1 cellular context compared by ENCODE assay signal in the genomic region with DNA sequence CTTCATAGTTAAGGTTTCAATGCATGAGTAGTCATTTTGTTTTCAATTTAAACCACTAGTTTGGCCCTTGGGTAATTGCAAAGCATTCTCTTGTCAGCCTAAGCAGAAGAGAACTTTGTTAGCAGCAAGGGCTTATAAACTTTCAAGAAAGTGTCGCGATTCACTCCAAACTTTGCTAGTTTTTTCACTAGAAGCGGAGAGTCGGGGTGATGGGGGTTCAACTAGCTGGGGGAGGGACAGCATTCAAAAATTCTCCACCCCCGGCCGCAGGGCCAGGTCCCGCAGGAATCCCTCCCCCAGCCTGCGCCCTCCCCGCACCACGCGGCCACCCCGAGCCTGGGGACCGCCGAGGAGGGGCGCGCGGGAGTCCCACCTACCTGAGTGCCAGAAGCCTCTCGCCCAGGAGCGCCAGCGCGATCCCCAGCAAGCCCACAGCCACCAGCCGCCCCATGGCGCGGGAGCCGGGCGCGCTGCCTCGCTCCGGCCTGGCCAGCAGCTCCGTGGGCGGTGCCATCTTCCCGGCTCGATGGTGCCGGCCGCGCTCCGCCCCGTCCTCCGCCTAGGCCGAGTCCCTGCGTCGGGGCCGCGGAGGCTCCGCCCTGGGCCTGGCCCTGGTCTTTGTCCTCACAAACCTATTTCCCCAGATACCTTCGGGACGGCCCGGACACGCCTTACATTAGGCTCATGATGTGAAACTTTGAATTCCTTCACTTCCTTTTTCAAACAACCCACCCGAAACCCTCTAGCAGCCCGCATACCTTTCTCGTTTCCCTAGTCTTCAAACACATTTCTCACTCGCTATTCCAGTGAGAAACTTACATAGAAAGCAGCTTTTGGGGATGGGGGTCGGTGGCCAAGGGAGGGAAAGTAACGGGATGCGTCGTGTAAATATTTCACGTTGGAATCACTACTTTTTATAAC.
A peak's percentile ranks its signal among the peaks of the same experiment; 100 is the strongest.
TF ChIP-seq lines count a peak whose summit lies in the region.

A gene (minus strand): TSS at position 528 of the 921 bp plus-strand sequence. CDS start 77 bp downstream, at position 451.

TF ChIP-seq in K562, 482 proteins besides CTCF, POLR2A, EP300 and RAD21 (continued from another document and continues in another):
- TF ChIP-seq, protein P1, sequence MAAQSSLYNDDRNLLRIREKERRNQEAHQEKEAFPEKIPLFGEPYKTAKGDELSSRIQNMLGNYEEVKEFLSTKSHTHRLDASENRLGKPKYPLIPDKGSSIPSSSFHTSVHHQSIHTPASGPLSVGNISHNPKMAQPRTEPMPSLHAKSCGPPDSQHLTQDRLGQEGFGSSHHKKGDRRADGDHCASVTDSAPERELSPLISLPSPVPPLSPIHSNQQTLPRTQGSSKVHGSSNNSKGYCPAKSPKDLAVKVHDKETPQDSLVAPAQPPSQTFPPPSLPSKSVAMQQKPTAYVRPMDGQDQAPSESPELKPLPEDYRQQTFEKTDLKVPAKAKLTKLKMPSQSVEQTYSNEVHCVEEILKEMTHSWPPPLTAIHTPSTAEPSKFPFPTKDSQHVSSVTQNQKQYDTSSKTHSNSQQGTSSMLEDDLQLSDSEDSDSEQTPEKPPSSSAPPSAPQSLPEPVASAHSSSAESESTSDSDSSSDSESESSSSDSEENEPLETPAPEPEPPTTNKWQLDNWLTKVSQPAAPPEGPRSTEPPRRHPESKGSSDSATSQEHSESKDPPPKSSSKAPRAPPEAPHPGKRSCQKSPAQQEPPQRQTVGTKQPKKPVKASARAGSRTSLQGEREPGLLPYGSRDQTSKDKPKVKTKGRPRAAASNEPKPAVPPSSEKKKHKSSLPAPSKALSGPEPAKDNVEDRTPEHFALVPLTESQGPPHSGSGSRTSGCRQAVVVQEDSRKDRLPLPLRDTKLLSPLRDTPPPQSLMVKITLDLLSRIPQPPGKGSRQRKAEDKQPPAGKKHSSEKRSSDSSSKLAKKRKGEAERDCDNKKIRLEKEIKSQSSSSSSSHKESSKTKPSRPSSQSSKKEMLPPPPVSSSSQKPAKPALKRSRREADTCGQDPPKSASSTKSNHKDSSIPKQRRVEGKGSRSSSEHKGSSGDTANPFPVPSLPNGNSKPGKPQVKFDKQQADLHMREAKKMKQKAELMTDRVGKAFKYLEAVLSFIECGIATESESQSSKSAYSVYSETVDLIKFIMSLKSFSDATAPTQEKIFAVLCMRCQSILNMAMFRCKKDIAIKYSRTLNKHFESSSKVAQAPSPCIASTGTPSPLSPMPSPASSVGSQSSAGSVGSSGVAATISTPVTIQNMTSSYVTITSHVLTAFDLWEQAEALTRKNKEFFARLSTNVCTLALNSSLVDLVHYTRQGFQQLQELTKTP (IDR thresholded peaks at IDR 0.05; ENCODE audit: low read depth in 1 of 2, partially characterized antibody in 2 of 2) = peak in 1 of 2 experiments; percentile 59
- TF ChIP-seq, protein P2, sequence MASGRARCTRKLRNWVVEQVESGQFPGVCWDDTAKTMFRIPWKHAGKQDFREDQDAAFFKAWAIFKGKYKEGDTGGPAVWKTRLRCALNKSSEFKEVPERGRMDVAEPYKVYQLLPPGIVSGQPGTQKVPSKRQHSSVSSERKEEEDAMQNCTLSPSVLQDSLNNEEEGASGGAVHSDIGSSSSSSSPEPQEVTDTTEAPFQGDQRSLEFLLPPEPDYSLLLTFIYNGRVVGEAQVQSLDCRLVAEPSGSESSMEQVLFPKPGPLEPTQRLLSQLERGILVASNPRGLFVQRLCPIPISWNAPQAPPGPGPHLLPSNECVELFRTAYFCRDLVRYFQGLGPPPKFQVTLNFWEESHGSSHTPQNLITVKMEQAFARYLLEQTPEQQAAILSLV (tag; IDR thresholded peaks at IDR 0.05) = no peak
- TF ChIP-seq GATAD2A (IDR thresholded peaks at IDR 0.05) = no peak
- peak; percentile 67 for TF ChIP-seq POLR2B (IDR thresholded peaks at IDR 0.05; ENCODE audit: low read depth, partially characterized antibody)
- peak; percentile 70 for TF ChIP-seq RB1 (IDR thresholded peaks at IDR 0.05; ENCODE audit: low read depth)
- no peak for TF ChIP-seq ATF1 (CRISPR knock-in tag; IDR thresholded peaks at IDR 0.05)
- TF ChIP-seq ATF1 (tag; IDR thresholded peaks at IDR 0.05) = peak; percentile 68; the same call in 1 of the 2 replicates
- peak; percentile 92 for TF ChIP-seq ATF7 (IDR thresholded peaks at IDR 0.05)
- TF ChIP-seq CBFA2T3 (IDR thresholded peaks at IDR 0.05) = 0 out of 2 replicates have a peak, but pooled peaks have one; percentile 7
- TF ChIP-seq, protein P3, sequence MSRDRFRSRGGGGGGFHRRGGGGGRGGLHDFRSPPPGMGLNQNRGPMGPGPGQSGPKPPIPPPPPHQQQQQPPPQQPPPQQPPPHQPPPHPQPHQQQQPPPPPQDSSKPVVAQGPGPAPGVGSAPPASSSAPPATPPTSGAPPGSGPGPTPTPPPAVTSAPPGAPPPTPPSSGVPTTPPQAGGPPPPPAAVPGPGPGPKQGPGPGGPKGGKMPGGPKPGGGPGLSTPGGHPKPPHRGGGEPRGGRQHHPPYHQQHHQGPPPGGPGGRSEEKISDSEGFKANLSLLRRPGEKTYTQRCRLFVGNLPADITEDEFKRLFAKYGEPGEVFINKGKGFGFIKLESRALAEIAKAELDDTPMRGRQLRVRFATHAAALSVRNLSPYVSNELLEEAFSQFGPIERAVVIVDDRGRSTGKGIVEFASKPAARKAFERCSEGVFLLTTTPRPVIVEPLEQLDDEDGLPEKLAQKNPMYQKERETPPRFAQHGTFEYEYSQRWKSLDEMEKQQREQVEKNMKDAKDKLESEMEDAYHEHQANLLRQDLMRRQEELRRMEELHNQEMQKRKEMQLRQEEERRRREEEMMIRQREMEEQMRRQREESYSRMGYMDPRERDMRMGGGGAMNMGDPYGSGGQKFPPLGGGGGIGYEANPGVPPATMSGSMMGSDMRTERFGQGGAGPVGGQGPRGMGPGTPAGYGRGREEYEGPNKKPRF (IDR thresholded peaks at IDR 0.05; ENCODE audit: low read depth, low read length) = no peak
- TF ChIP-seq TARDBP (IDR thresholded peaks at IDR 0.05) = peak; percentile 23; the same call in 1 of the 2 replicates
- TF ChIP-seq COPS2 (conservative IDR thresholded peaks at IDR 0.05) = no peak
- TF ChIP-seq, protein P4, sequence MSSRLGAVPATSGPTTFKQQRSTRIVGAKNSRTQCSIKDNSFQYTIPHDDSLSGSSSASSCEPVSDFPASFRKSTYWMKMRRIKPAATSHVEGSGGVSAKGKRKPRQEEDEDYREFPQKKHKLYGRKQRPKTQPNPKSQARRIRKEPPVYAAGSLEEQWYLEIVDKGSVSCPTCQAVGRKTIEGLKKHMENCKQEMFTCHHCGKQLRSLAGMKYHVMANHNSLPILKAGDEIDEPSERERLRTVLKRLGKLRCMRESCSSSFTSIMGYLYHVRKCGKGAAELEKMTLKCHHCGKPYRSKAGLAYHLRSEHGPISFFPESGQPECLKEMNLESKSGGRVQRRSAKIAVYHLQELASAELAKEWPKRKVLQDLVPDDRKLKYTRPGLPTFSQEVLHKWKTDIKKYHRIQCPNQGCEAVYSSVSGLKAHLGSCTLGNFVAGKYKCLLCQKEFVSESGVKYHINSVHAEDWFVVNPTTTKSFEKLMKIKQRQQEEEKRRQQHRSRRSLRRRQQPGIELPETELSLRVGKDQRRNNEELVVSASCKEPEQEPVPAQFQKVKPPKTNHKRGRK (tag; IDR thresholded peaks at IDR 0.05) = no peak
- TF ChIP-seq ZNF197 (CRISPR knock-in tag; IDR thresholded peaks at IDR 0.05; ENCODE audit: low read depth) = 0 out of 2 replicates have a peak, but pooled peaks have one; percentile 58
- TF ChIP-seq ZNF589 (CRISPR knock-in tag; IDR thresholded peaks at IDR 0.05; ENCODE audit: low read depth) = 0 out of 2 replicates have a peak, but pooled peaks have one; percentile 40
- TF ChIP-seq HNRNPL (IDR thresholded peaks at IDR 0.05; ENCODE audit: low read depth, low read length) = peak; percentile 87; the same call in 1 of the 2 replicates
- no peak for TF ChIP-seq ZNF175 (CRISPR knock-in tag; IDR thresholded peaks at IDR 0.05; ENCODE audit: low read depth)
- TF ChIP-seq POLR2AphosphoS5 (IDR thresholded peaks at IDR 0.05; ENCODE audit: control insufficient read depth, insufficient read depth, low read depth, low read length) = peak; percentile 52; the same call in 1 of the 2 replicates
- TF ChIP-seq MTA1 (IDR thresholded peaks at IDR 0.05; ENCODE audit: borderline replicate concordance) = no peak
- TF ChIP-seq, protein P5, sequence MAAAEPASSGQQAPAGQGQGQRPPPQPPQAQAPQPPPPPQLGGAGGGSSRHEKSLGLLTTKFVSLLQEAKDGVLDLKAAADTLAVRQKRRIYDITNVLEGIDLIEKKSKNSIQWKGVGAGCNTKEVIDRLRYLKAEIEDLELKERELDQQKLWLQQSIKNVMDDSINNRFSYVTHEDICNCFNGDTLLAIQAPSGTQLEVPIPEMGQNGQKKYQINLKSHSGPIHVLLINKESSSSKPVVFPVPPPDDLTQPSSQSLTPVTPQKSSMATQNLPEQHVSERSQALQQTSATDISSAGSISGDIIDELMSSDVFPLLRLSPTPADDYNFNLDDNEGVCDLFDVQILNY (CRISPR knock-in tag; IDR thresholded peaks at IDR 0.05) = 0 out of 2 replicates have a peak, but pooled peaks have one; percentile 71
- no peak for TF ChIP-seq TGIF2 (CRISPR knock-in tag; IDR thresholded peaks at IDR 0.05)
- no peak for TF ChIP-seq RAD51 (IDR thresholded peaks at IDR 0.05; ENCODE audit: borderline replicate concordance, low read depth)
- TF ChIP-seq ZNF780A (CRISPR knock-in tag; IDR thresholded peaks at IDR 0.05) = no peak
- peak; percentile 19; the same call in 1 of the 2 replicates for TF ChIP-seq ZNF263 (CRISPR knock-in tag; IDR thresholded peaks at IDR 0.05; ENCODE audit: borderline replicate concordance)
- TF ChIP-seq, protein P6, sequence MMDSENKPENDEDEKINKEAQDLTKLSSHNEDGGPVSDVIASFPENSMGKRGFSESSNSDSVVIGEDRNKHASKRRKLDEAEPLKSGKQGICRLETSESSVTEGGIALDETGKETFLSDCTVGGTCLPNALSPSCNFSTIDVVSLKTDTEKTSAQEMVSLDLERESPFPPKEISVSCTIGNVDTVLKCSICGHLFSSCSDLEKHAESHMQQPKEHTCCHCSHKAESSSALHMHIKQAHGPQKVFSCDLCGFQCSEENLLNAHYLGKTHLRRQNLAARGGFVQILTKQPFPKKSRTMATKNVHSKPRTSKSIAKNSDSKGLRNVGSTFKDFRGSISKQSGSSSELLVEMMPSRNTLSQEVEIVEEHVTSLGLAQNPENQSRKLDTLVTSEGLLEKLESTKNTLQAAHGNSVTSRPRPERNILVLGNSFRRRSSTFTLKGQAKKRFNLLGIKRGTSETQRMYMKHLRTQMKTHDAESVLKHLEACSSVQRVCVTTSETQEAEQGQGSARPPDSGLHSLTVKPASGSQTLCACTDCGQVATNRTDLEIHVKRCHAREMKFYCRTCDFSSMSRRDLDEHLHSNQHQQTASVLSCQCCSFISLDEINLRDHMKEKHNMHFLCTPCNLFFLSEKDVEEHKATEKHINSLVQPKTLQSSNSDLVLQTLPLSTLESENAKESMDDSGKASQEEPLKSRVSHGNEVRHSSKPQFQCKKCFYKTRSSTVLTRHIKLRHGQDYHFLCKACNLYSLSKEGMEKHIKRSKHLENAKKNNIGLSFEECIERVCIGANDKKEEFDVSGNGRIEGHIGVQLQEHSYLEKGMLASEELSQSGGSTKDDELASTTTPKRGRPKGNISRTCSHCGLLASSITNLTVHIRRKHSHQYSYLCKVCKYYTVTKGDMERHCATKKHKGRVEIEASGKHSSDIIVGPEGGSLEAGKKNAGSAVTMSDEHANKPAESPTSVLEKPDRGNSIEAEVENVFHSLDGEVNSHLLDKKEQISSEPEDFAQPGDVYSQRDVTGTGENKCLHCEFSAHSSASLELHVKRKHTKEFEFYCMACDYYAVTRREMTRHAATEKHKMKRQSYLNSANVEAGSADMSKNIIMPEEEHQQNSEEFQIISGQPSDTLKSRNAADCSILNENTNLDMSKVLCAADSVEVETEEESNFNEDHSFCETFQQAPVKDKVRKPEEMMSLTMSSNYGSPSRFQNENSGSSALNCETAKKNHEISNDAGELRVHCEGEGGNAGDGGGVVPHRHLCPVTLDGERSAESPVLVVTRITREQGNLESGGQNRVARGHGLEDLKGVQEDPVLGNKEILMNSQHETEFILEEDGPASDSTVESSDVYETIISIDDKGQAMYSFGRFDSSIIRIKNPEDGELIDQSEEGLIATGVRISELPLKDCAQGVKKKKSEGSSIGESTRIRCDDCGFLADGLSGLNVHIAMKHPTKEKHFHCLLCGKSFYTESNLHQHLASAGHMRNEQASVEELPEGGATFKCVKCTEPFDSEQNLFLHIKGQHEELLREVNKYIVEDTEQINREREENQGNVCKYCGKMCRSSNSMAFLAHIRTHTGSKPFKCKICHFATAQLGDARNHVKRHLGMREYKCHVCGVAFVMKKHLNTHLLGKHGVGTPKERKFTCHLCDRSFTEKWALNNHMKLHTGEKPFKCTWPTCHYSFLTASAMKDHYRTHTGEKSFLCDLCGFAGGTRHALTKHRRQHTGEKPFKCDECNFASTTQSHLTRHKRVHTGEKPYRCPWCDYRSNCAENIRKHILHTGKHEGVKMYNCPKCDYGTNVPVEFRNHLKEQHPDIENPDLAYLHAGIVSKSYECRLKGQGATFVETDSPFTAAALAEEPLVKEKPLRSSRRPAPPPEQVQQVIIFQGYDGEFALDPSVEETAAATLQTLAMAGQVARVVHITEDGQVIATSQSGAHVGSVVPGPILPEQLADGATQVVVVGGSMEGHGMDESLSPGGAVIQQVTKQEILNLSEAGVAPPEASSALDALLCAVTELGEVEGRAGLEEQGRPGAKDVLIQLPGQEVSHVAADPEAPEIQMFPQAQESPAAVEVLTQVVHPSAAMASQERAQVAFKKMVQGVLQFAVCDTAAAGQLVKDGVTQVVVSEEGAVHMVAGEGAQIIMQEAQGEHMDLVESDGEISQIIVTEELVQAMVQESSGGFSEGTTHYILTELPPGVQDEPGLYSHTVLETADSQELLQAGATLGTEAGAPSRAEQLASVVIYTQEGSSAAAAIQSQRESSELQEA (IDR thresholded peaks at IDR 0.05; ENCODE audit: low read depth) = no peak
- TF ChIP-seq, protein P7, sequence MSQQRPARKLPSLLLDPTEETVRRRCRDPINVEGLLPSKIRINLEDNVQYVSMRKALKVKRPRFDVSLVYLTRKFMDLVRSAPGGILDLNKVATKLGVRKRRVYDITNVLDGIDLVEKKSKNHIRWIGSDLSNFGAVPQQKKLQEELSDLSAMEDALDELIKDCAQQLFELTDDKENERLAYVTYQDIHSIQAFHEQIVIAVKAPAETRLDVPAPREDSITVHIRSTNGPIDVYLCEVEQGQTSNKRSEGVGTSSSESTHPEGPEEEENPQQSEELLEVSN (IDR thresholded peaks at IDR 0.05; ENCODE audit: borderline replicate concordance in 1 of 2, extremely low read depth in 1 of 2, insufficient read depth in 1 of 2, insufficient read length in 1 of 2, low read depth in 1 of 2, low read length in 1 of 2, poor library complexity in 1 of 2, severe bottlenecking in 1 of 2) = peak; percentile 67 to 71
- TF ChIP-seq PTTG1 (tag; IDR thresholded peaks at IDR 0.05; ENCODE audit: low read depth) = no peak
- TF ChIP-seq XRCC5 (IDR thresholded peaks at IDR 0.05; ENCODE audit: low read depth, low read length) = peak; percentile 52; the same call in 1 of the 2 replicates
- TF ChIP-seq ZNF24 (IDR thresholded peaks at IDR 0.05) = no peak; the same call in 1 of the 2 replicates
- no peak for TF ChIP-seq FOXJ3 (CRISPR knock-in tag; IDR thresholded peaks at IDR 0.05)
- no peak for TF ChIP-seq FOXJ2 (tag; IDR thresholded peaks at IDR 0.05)
- TF ChIP-seq, protein P8, sequence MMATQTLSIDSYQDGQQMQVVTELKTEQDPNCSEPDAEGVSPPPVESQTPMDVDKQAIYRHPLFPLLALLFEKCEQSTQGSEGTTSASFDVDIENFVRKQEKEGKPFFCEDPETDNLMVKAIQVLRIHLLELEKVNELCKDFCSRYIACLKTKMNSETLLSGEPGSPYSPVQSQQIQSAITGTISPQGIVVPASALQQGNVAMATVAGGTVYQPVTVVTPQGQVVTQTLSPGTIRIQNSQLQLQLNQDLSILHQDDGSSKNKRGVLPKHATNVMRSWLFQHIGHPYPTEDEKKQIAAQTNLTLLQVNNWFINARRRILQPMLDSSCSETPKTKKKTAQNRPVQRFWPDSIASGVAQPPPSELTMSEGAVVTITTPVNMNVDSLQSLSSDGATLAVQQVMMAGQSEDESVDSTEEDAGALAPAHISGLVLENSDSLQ (IDR thresholded peaks at IDR 0.05) = no peak; the same call in 1 of the 2 replicates
- no peak for TF ChIP-seq MAFK (IDR thresholded peaks at IDR 0.05; ENCODE audit: low read length)
- no peak for TF ChIP-seq ZNF695 (CRISPR knock-in tag; IDR thresholded peaks at IDR 0.05)
